ENCODE assay signal across 9 cellular contexts in genomic region chr3:184314700-184315505, GRCh38. TPM values are rescaled to one million over a fixed set of nuclear protein-coding genes. Genes with fewer than 3 reads are reported as not detected.
DNase-seq lines count a peak whose midpoint lies in the region; ATAC-seq and TF ChIP-seq lines count a peak whose summit lies in the region.
"Had no signal": no experiment of that assay in that cellular context is flagged by ENCODE, and none has a peak within 500 bp of the region (broad histone marks: within the 10 kb centered on the region; RNA-seq: fewer than 3 reads in every experiment).

No MANE protein-coding gene starts in this region.

- H3K4me1 Mint-ChIP-seq in activated naive CD4-positive, alpha-beta T cell treated with anti-CD3 and anti-CD28 coated beads, Interleukin-2, amount 10 ng/mL, durations not matched to agents 7 days and 5 days = peaks cover 38% of the 10 kb centered on the region
- peaks cover 37% of the 10 kb centered on the region for H3K4me1 Mint-ChIP-seq in osteocyte (ENCODE audit: unreplicated experiment)

- peak; percentile 41 for ATAC-seq in HG03342 (IDR thresholded peaks at IDR 0.05; ENCODE audit: unreplicated experiment)

- peaks cover 47% of the 10 kb centered on the region for H3K4me1 ChIP-seq in vagina

- peaks cover 0 to 8% of the 10 kb centered on the region in 2 donors for H3K36me3 ChIP-seq in vagina

- intact Hi-C loops in vagina (cut with DNase I) = loop anchor here (1.0 kb wide), 2 partner anchors 23 to 46 kb away; partner anchors contain the start of genes CLCN2 and POLR2H

- peak; percentile 50 for DNase-seq in GM19240 (ENCODE audit: insufficient read length, low spot score)
- DNase-seq in RPMI7951 (ENCODE audit: low read depth) = peak; percentile 77
- DNase-seq in activated naive CD4-positive, alpha-beta T cell treated with anti-CD3 and anti-CD28 coated beads, Interleukin-2, amount 10 ng/mL, durations not matched to agents 7 days and 5 days = peak; percentile 77
- peak; percentile 74 for DNase-seq in glomerular visceral epithelial cell (ENCODE audit: extremely low spot score)
- peak; percentile 91 for DNase-seq in osteocyte (ENCODE audit: extremely low spot score, unreplicated experiment)
- DNase-seq in vagina (ENCODE audit: extremely low spot score in 2 of 2) = peak in 1 of 2 donors; percentile 92

- H3K9me3 ChIP-seq in vagina = no peaks in the 10 kb centered on the region

- TF ChIP-seq CTCF in C4-2B (conservative IDR thresholded peaks at IDR 0.05) (no peak), osteocyte (IDR thresholded peaks at IDR 0.05) (no peak), vagina (IDR thresholded peaks at IDR 0.05) (no peak)

- H3K27ac ChIP-seq in C4-2B (peak overlapping the region; percentile 95), vagina (peak overlapping the region; percentile 94)

- peak in 1 of 2 donors; percentile 35 for TF ChIP-seq POLR2A in vagina (IDR thresholded peaks at IDR 0.05)

- H3K27me3 Mint-ChIP-seq in activated naive CD4-positive, alpha-beta T cell treated with anti-CD3 and anti-CD28 coated beads, Interleukin-2, amount 10 ng/mL, durations not matched to agents 7 days and 5 days = no peaks in the 10 kb centered on the region
- no peaks in the 10 kb centered on the region for H3K27me3 Mint-ChIP-seq in osteocyte (ENCODE audit: unreplicated experiment)

- H3K4me3 Mint-ChIP-seq in activated naive CD4-positive, alpha-beta T cell treated with anti-CD3 and anti-CD28 coated beads, Interleukin-2, amount 10 ng/mL, durations not matched to agents 7 days and 5 days = peak overlapping the region; percentile 86
- H3K4me3 Mint-ChIP-seq in osteocyte (ENCODE audit: unreplicated experiment) = peak overlapping the region; percentile 82

- no peaks in the 10 kb centered on the region for H3K27me3 ChIP-seq in vagina

- no peaks in the 10 kb centered on the region for H3K9me3 Mint-ChIP-seq in activated naive CD4-positive, alpha-beta T cell treated with anti-CD3 and anti-CD28 coated beads, Interleukin-2, amount 10 ng/mL, durations not matched to agents 7 days and 5 days
- H3K9me3 Mint-ChIP-seq in osteocyte (ENCODE audit: unreplicated experiment) = no peaks in the 10 kb centered on the region

- peak overlapping the region; percentile 66 to 94 for H3K4me3 ChIP-seq in vagina

- CTCF ChIA-PET in activated naive CD4-positive, alpha-beta T cell treated with anti-CD3 and anti-CD28 coated beads, Interleukin-2, amount 10 ng/mL, durations not matched to agents 7 days and 5 days (lab: Charles Lee) = interaction anchor here (0.7 kb wide), 1 partner anchor 65 kb away, joined by 3 read pairs; the partner anchor contains the start of gene EEF1AKMT4

- peak overlapping the region; percentile 94 for H3K27ac Mint-ChIP-seq in activated naive CD4-positive, alpha-beta T cell treated with anti-CD3 and anti-CD28 coated beads, Interleukin-2, amount 10 ng/mL, durations not matched to agents 7 days and 5 days
- peak overlapping the region; percentile 81 for H3K27ac Mint-ChIP-seq in osteocyte (ENCODE audit: unreplicated experiment)

- peaks cover 29% of the 10 kb centered on the region for H3K36me3 Mint-ChIP-seq in activated naive CD4-positive, alpha-beta T cell treated with anti-CD3 and anti-CD28 coated beads, Interleukin-2, amount 10 ng/mL, durations not matched to agents 7 days and 5 days
- peaks cover 13% of the 10 kb centered on the region for H3K36me3 Mint-ChIP-seq in osteocyte (ENCODE audit: unreplicated experiment)

RNA-seq across cellular contexts. Expression of gene EIF4G1, which starts 0.5 kb away (rescaled TPM):
- 164 and 173 TPM in 2 replicates for total RNA-seq in RPMI7951 (2014; rRNA removed; shearing (Covaris generic))
- total RNA-seq in osteocyte (367 and 385 TPM in 2 replicates), vagina (207 TPM)

RNA-seq across cellular contexts. Expression of gene PSMD2, which starts 15.9 kb away (rescaled TPM):
- total RNA-seq in RPMI7951 (2014; rRNA removed; shearing (Covaris generic)) = 542 and 803 TPM in 2 replicates
- total RNA-seq in osteocyte = 222 and 239 TPM in 2 replicates
- 108 TPM for total RNA-seq in vagina

RNA-seq across cellular contexts. Expression of gene FAM131A, which starts 22.5 kb away (rescaled TPM):
- total RNA-seq in RPMI7951 (2014; rRNA removed; shearing (Covaris generic)) = 10.6 and 12.0 TPM in 2 replicates
- total RNA-seq in osteocyte = 10.1 and 11.3 TPM in 2 replicates
- 28.5 TPM for total RNA-seq in vagina

RNA-seq across cellular contexts. Expression of gene ECE2, which starts 39.1 kb away (rescaled TPM):
- total RNA-seq in RPMI7951 (2014; rRNA removed; shearing (Covaris generic)) = not detected in 2 replicates
- not detected in 2 replicates for total RNA-seq in osteocyte
- total RNA-seq in vagina = 1.7 TPM
- total RNA-seq: activated CD8-positive, alpha-beta memory T cell treated with anti-CD3 and anti-CD28 coated beads for 36 hours had no signal

RNA-seq across cellular contexts. Expression of gene CLCN2, which starts 46.5 kb away (rescaled TPM):
- 3.0 and 6.3 TPM in 2 replicates for total RNA-seq in RPMI7951 (2014; rRNA removed; shearing (Covaris generic))
- 9.4 and 9.7 TPM in 2 replicates for total RNA-seq in osteocyte
- 8.1 TPM for total RNA-seq in vagina
